In genomic region chr12:62677355-62677754, GRCh38 we compare ENCODE assay signal across 25 cellular contexts.
DNase-seq lines count a peak whose midpoint lies in the region; ATAC-seq and TF ChIP-seq lines count a peak whose summit lies in the region.
"Had no signal": no experiment of that assay in that cellular context is flagged by ENCODE, and none has a peak within 500 bp of the region (broad histone marks: within the 10 kb centered on the region; RNA-seq: fewer than 3 reads in every experiment).

No MANE protein-coding gene starts in this region.

- H3K36me3 ChIP-seq in neuronal stem cell (replicated peaks in 1 of 2; ENCODE audit: control insufficient read depth in 2 of 2, insufficient read depth in 2 of 2, low read length in 2 of 2) (no peaks in the 10 kb centered on the region), upper lobe of right lung (no peaks in the 10 kb centered on the region)
- H3K36me3 ChIP-seq: BE2C had no signal

- no peak overlapping the region for H2BK120ac ChIP-seq in neuronal stem cell (ENCODE audit: low read depth, low read length)

- H4K91ac ChIP-seq in neuronal stem cell (ENCODE audit: low read depth, low read length, poor library complexity), result no peak overlapping the region

- H2AK5ac ChIP-seq in neuronal stem cell (ENCODE audit: low read depth, low read length), result peak overlapping the region; percentile 56

- H3K4me1 ChIP-seq in neuronal stem cell (ENCODE audit: control insufficient read depth in 2 of 2, insufficient read depth in 1 of 2, low read depth in 1 of 2, low read length in 2 of 2) (peaks cover 11 to 15% of the 10 kb centered on the region in 2 donors), upper lobe of right lung (peaks cover 11% of the 10 kb centered on the region)
- H3K4me1 ChIP-seq: BE2C, BLaER1 had no signal

- no peaks in the 10 kb centered on the region for H3K9me3 Mint-ChIP-seq in natural killer cell treated with Interleukin-12 subunit alpha and Interleukin-12 subunit beta and Interleukin-15 and Interleukin-18, amount 100 ng/mL, for 72 hours
- H3K9me3 Mint-ChIP-seq in natural killer cell (no peaks in the 10 kb centered on the region), endothelial cell (ENCODE audit: unreplicated experiment) (no peaks in the 10 kb centered on the region)
- H3K9me3 Mint-ChIP-seq: CD8-positive, alpha-beta memory T cell had no signal

- H3K9me3 ChIP-seq in neuronal stem cell (replicated peaks in 1 of 2; ENCODE audit: control insufficient read depth in 2 of 2, insufficient read depth in 1 of 2, low read depth in 1 of 2, low read length in 2 of 2), result peaks cover 13 to 32% of the 10 kb centered on the region in 2 donors
- no peaks in the 10 kb centered on the region for H3K9me3 ChIP-seq in upper lobe of right lung
- H3K9me3 ChIP-seq: BE2C had no signal

- no peak overlapping the region for H3K4me3 Mint-ChIP-seq in natural killer cell treated with Interleukin-12 subunit alpha and Interleukin-12 subunit beta and Interleukin-15 and Interleukin-18, amount 100 ng/mL, for 72 hours
- H3K4me3 Mint-ChIP-seq in natural killer cell (no peak overlapping the region), endothelial cell (ENCODE audit: unreplicated experiment) (peak overlapping the region; percentile 37)
- H3K4me3 Mint-ChIP-seq: CD14-positive monocyte; CD4-positive, alpha-beta memory T cell; CD4-positive, CD25-positive, alpha-beta regulatory T cell; CD8-positive, alpha-beta memory T cell had no signal

- peak; percentile 47 to 59 for ATAC-seq in natural killer cell treated with Interleukin-12 subunit alpha and Interleukin-12 subunit beta and Interleukin-15 and Interleukin-18, amount 100 ng/mL, for 72 hours
- ATAC-seq in natural killer cell (no peak), upper lobe of right lung (peak; percentile 14), HG02610 (IDR thresholded peaks at IDR 0.05; ENCODE audit: unreplicated experiment) (no peak)
- ATAC-seq: GM12878 had no signal

- no peak overlapping the region for H3K23ac ChIP-seq in neuronal stem cell (ENCODE audit: low read depth, low read length, poor library complexity)

- no CpG with 5 or more reads among the region's 7 CpGs for WGBS in neuronal stem cell (ENCODE audit: extremely low coverage in 2 of 2, insufficient read length in 2 of 2, insufficient replicate concordance in 1 of 2), 2 donors

- DNase-seq in natural killer cell treated with Interleukin-12 subunit alpha and Interleukin-12 subunit beta and Interleukin-15 and Interleukin-18, amount 100 ng/mL, for 72 hours (ENCODE audit: low spot score), result no peak
- no peak for DNase-seq in natural killer cell
- DNase-seq in endothelial cell (ENCODE audit: low spot score), result no peak
- DNase-seq in neuronal stem cell (ENCODE audit: low spot score), result no peak
- no peak for DNase-seq in upper lobe of right lung
- no peak for DNase-seq in NCI-H774 (lab: John Stamatoyannopoulos, UW)
- DNase-seq in occipital lobe (lab: John Stamatoyannopoulos, UW), result no peak
- DNase-seq: 8988T; ACHN; BE2C; C1 segment of cervical spinal cord; CD4-positive, alpha-beta memory T cell; CD4-positive, CD25-positive, alpha-beta regulatory T cell; CD8-positive, alpha-beta memory T cell; COR-L47; DMS 273 treated with DMSO at 0.1 percent for 48 hours; DMS153; DMS79; DND-41; EL; GDM1 had no signal

- no peak overlapping the region for H2BK12ac ChIP-seq in neuronal stem cell (ENCODE audit: low read length)

- H3K18ac ChIP-seq in neuronal stem cell (ENCODE audit: low read length), result peak overlapping the region; percentile 48

- H3K27ac Mint-ChIP-seq in natural killer cell treated with Interleukin-12 subunit alpha and Interleukin-12 subunit beta and Interleukin-15 and Interleukin-18, amount 100 ng/mL, for 72 hours, result no peak overlapping the region
- H3K27ac Mint-ChIP-seq in natural killer cell (no peak overlapping the region), endothelial cell (ENCODE audit: unreplicated experiment) (no peak overlapping the region)
- H3K27ac Mint-ChIP-seq: CD14-positive monocyte; CD4-positive, alpha-beta memory T cell; CD4-positive, CD25-positive, alpha-beta regulatory T cell had no signal

- H3K14ac ChIP-seq in neuronal stem cell (ENCODE audit: low read length), result no peak overlapping the region

- H3K9ac ChIP-seq in neuronal stem cell (ENCODE audit: low read depth, low read length, poor library complexity), result no peak overlapping the region
- H3K9ac ChIP-seq: BLaER1 had no signal

- H2AFZ ChIP-seq in neuronal stem cell (ENCODE audit: low read length), result no peak overlapping the region

- H3K4ac ChIP-seq in neuronal stem cell (ENCODE audit: low read length), result no peak overlapping the region

- H4K8ac ChIP-seq in neuronal stem cell (ENCODE audit: low read depth, low read length), result no peak overlapping the region

- H3K27me3 ChIP-seq in neuronal stem cell (ENCODE audit: control insufficient read depth in 3 of 3, insufficient read depth in 3 of 3, low read depth in 1 of 3, low read length in 3 of 3), result no peaks in the 10 kb centered on the region
- no peaks in the 10 kb centered on the region for H3K27me3 ChIP-seq in upper lobe of right lung
- H3K27me3 ChIP-seq: BLaER1 had no signal

- H3K27me3 Mint-ChIP-seq in natural killer cell treated with Interleukin-12 subunit alpha and Interleukin-12 subunit beta and Interleukin-15 and Interleukin-18, amount 100 ng/mL, for 72 hours, result peaks cover 5 to 19% of the 10 kb centered on the region in 2 donors
- H3K27me3 Mint-ChIP-seq in natural killer cell (ENCODE audit: low read depth in 2 of 2) (peaks cover 5 to 8% of the 10 kb centered on the region in 2 donors), endothelial cell (ENCODE audit: unreplicated experiment) (no peaks in the 10 kb centered on the region)

- intact Hi-C loops in natural killer cell (cut with micrococcal nuclease) (no loop called here), upper lobe of right lung (cut with DNase I) (no loop called here)

- TF ChIP-seq CTCF in natural killer cell (IDR thresholded peaks at IDR 0.05) (no peak), endothelial cell (IDR thresholded peaks at IDR 0.05; ENCODE audit: unreplicated experiment) (no peak), upper lobe of right lung (IDR thresholded peaks at IDR 0.05) (no peak)

- H2BK5ac ChIP-seq in neuronal stem cell (ENCODE audit: low read length), result no peak overlapping the region

- H3K4me3 ChIP-seq in neuronal stem cell (ENCODE audit: low read length in 2 of 2) (no peak overlapping the region), upper lobe of right lung (no peak overlapping the region)
- H3K4me3 ChIP-seq: BLaER1, GM12878 had no signal

- H3K27ac ChIP-seq in neuronal stem cell (replicated peaks; ENCODE audit: low read length) (no peak overlapping the region), upper lobe of right lung (no peak overlapping the region)
- H3K27ac ChIP-seq: BLaER1 had no signal

- no peaks in the 10 kb centered on the region for H3K36me3 Mint-ChIP-seq in natural killer cell treated with Interleukin-12 subunit alpha and Interleukin-12 subunit beta and Interleukin-15 and Interleukin-18, amount 100 ng/mL, for 72 hours
- H3K36me3 Mint-ChIP-seq in natural killer cell, result no peaks in the 10 kb centered on the region
- peaks cover 59% of the 10 kb centered on the region for H3K36me3 Mint-ChIP-seq in endothelial cell (ENCODE audit: low read depth, unreplicated experiment)
- H3K36me3 Mint-ChIP-seq: CD4-positive, alpha-beta memory T cell; CD4-positive, CD25-positive, alpha-beta regulatory T cell had no signal

- peaks cover 0 to 4% of the 10 kb centered on the region in 2 donors for H3K4me1 Mint-ChIP-seq in natural killer cell treated with Interleukin-12 subunit alpha and Interleukin-12 subunit beta and Interleukin-15 and Interleukin-18, amount 100 ng/mL, for 72 hours (ENCODE audit: low read depth in 2 of 2)
- H3K4me1 Mint-ChIP-seq in natural killer cell (no peaks in the 10 kb centered on the region), endothelial cell (ENCODE audit: unreplicated experiment) (peaks cover 12% of the 10 kb centered on the region)
- H3K4me1 Mint-ChIP-seq: CD4-positive, CD25-positive, alpha-beta regulatory T cell; CD8-positive, alpha-beta memory T cell had no signal

- H2BK15ac ChIP-seq in neuronal stem cell (ENCODE audit: low read length), result no peak overlapping the region

- no peaks in the 10 kb centered on the region for H3K79me1 ChIP-seq in neuronal stem cell (ENCODE audit: low read depth, low read length)

- no peak overlapping the region for H3K4me2 ChIP-seq in neuronal stem cell (ENCODE audit: insufficient read depth, low read length, poor library complexity, severe bottlenecking)
- H3K4me2 ChIP-seq: BLaER1 had no signal

Comparison
In these comparisons a context has a peak if more than half of its experiments do, and no peak if none do; other contexts are left out.
1. ATAC-seq: peak in natural killer cell treated with Interleukin-12 subunit alpha and Interleukin-12 subunit beta and Interleukin-15 and Interleukin-18, amount 100 ng/mL, for 72 hours (2 of 2) and upper lobe of right lung (single experiment); none in natural killer cell (0 of 3) and HG02610 (single experiment).